In the genomic region with DNA sequence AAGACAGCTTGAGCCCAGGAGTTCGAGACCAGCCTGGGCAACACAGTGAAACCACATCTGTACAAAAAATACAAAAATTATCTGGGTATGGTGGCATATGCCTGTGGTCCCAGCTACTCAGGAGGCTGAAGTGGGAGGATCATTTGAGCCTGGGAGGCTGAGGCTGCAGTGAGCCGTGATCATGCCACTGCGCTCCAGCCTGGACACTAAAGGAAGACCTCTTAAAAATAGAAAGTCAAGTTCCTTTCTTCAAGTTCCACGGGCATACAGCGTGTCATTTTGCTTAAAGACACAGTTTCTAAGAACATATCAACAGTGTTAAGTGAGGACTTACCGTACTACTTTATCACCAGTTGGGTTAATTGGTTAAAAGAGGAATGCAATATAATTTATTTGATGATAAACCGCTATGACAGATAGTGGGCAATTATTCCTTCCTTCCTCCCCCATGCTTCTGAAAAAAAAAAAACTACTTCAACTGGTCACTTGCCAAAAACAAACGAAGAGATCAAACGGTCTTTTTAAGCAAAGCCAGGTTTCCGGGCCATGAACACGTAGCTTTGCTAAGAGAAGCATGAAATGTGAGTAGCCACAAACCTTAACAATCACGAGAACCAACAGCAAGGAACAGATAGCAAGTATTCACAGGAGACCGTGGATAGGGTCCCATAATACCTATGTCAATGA, we compare ENCODE assay signal across 15 cellular contexts. TPM values are rescaled to one million over a fixed set of nuclear protein-coding genes. Genes with fewer than 3 reads are reported as not detected.
DNase-seq lines count a peak whose midpoint lies in the region; ATAC-seq, FAIRE-seq and TF ChIP-seq lines count a peak whose summit lies in the region.
"Had no signal": no experiment of that assay in that cellular context is flagged by ENCODE, and none has a peak within 500 bp of the region (broad histone marks: within the 10 kb centered on the region; RNA-seq: fewer than 3 reads in every experiment).

No MANE protein-coding gene starts in this region.

- H3K36me3 ChIP-seq in bronchial epithelial cell (ENCODE audit: control insufficient read depth, insufficient read depth, low read length), result no peaks in the 10 kb centered on the region
- no peaks in the 10 kb centered on the region for H3K36me3 ChIP-seq in mucosa of stomach (ENCODE audit: control insufficient read depth, insufficient read depth, low read length)
- H3K36me3 ChIP-seq: BE2C had no signal

- peak overlapping the region in 2 of 3 donors; percentile 1 to 73 for H3K27ac Mint-ChIP-seq in IgD-negative memory B cell
- H3K27ac Mint-ChIP-seq: activated CD4-positive, alpha-beta T cell treated with anti-CD3 and anti-CD28 coated beads, Interleukin-2, amount 10 ng/mL, durations not matched to agents 7 days and 5 days had no signal

- peaks cover 4% of the 10 kb centered on the region for H3K36me3 Mint-ChIP-seq in IgD-negative memory B cell

- H3K4me3 Mint-ChIP-seq in IgD-negative memory B cell, result peak overlapping the region in 2 of 4 donors; percentile 10 to 68
- H3K4me3 Mint-ChIP-seq: activated CD4-positive, alpha-beta T cell treated with anti-CD3 and anti-CD28 coated beads, Interleukin-2, amount 10 ng/mL, durations not matched to agents 7 days and 5 days had no signal

- H3K9me3 Mint-ChIP-seq in IgD-negative memory B cell, result no peaks in the 10 kb centered on the region
- H3K9me3 Mint-ChIP-seq: activated CD4-positive, alpha-beta T cell treated with anti-CD3 and anti-CD28 coated beads, Interleukin-2, amount 10 ng/mL, durations not matched to agents 7 days and 5 days had no signal

- H3K4me3 ChIP-seq in bronchial epithelial cell (ENCODE audit: low read depth, low read length) (no peak overlapping the region), mucosa of stomach (ENCODE audit: low read length) (no peak overlapping the region)
- H3K4me3 ChIP-seq: mucosa of descending colon had no signal

- peaks cover 33 to 41% (median 38%) of the 10 kb centered on the region in 3 donors for H3K4me1 Mint-ChIP-seq in IgD-negative memory B cell
- H3K4me1 Mint-ChIP-seq: activated CD4-positive, alpha-beta T cell treated with anti-CD3 and anti-CD28 coated beads, Interleukin-2, amount 10 ng/mL, durations not matched to agents 7 days and 5 days had no signal

- H3K9ac ChIP-seq in mucosa of stomach (ENCODE audit: low read length), result peak overlapping the region; percentile 19

- TF ChIP-seq CTCF in bronchial epithelial cell (IDR thresholded peaks at IDR 0.05; ENCODE audit: insufficient read depth, low read length, severe bottlenecking) (no peak), GM20000 (IDR thresholded peaks at IDR 0.05; ENCODE audit: extremely low read depth, missing control alignments) (no peak)

- H3K27me3 Mint-ChIP-seq in IgD-negative memory B cell, result no peaks in the 10 kb centered on the region
- H3K27me3 Mint-ChIP-seq: activated CD4-positive, alpha-beta T cell treated with anti-CD3 and anti-CD28 coated beads, Interleukin-2, amount 10 ng/mL, durations not matched to agents 7 days and 5 days had no signal

- no peaks in the 10 kb centered on the region for H3K27me3 ChIP-seq in bronchial epithelial cell (ENCODE audit: control insufficient read depth, insufficient read depth, low read length)
- H3K27me3 ChIP-seq in mucosa of stomach (ENCODE audit: control insufficient read depth, insufficient read depth, low read length), result no peaks in the 10 kb centered on the region
- H3K27me3 ChIP-seq: BE2C had no signal

- intact Hi-C loops in left ventricle myocardium superior (cut with micrococcal nuclease), result no loop called here

- no peak for FAIRE-seq in bronchial epithelial cell (lab: Jason Lieb, UNC)

- in situ Hi-C loops in ACHN (cut with HindIII; ENCODE audit: low pct_ligation_motif_present, low pct_unique_long_range_greater_than_20kb, low sequenced_read_pairs), result no loop called here

- peaks cover 31% of the 10 kb centered on the region for H3K4me1 ChIP-seq in mucosa of stomach (ENCODE audit: control insufficient read depth, insufficient read depth, low read length)

- ATAC-seq in left ventricle myocardium superior, result no peak

- DNase-seq in ACHN (peak; percentile 51), bronchial epithelial cell (ENCODE audit: low read depth) (peak; percentile 26), NCI-H1417 treated with DMSO at 0.1 percent for 48 hours (lab: John Stamatoyannopoulos, UW) (no peak), left ventricle myocardium superior (no peak), NCI-H82 (lab: John Stamatoyannopoulos, UW) (no peak), GM20000 (ENCODE audit: low spot score) (no peak)
- DNase-seq: activated CD4-positive, alpha-beta T cell treated with anti-CD3 and anti-CD28 coated beads, Interleukin-2, amount 10 ng/mL, durations not matched to agents 7 days and 5 days; BE2C; mucosa of descending colon; NCI-H2227 treated with DMSO at 0.1 percent for 48 hours; posterior cingulate gyrus; T-helper 1 cell; trophoblast cell had no signal

- H3K9me3 ChIP-seq in mucosa of stomach (ENCODE audit: control insufficient read depth, low read length), result no peaks in the 10 kb centered on the region
- H3K9me3 ChIP-seq: BE2C, mucosa of descending colon had no signal

RNA-seq across cellular contexts. Expression of gene AP1S3, which starts 21.4 kb away (rescaled TPM):
- polyA plus RNA-seq in IgD-negative memory B cell, result 23.0 TPM
- 59.5 and 70.4 TPM in 2 replicates for total RNA-seq in bronchial epithelial cell
- total RNA-seq in left ventricle myocardium superior, result 0.50 TPM

Comparison
In these comparisons a context has a peak if more than half of its experiments do, and no peak if none do; other contexts are left out.
1. DNase-seq: peak in ACHN (single experiment) and bronchial epithelial cell (single experiment); none in NCI-H1417 treated with DMSO at 0.1 percent for 48 hours (single experiment), left ventricle myocardium superior (single experiment), NCI-H82 (single experiment) and GM20000 (single experiment).
2. RNA of gene AP1S3, which starts 21.4 kb away (total RNA-seq): 59.5 to 70.4 TPM in bronchial epithelial cell; 0.50 TPM in left ventricle myocardium superior (single experiment); every median in the first group is over 10 times any median in the second.